ENCODE assay signal across 32 cellular contexts in genomic region chr1:55302972-55303371, GRCh38.
"Had no signal": no experiment of that assay in that cellular context is flagged by ENCODE, and none has a peak within 500 bp of the region (broad histone marks: within the 10 kb centered on the region; RNA-seq: fewer than 3 reads in every experiment).

No MANE protein-coding gene starts in this region.

- H3K27me3 ChIP-seq: neural progenitor cell, ovary, right lobe of liver, spleen, testis, transverse colon, upper lobe of right lung, uterus had no signal

- H2AFZ ChIP-seq: neural progenitor cell, parathyroid adenoma had no signal

- H3K4me2 ChIP-seq: neural progenitor cell, smooth muscle cell had no signal

- H3K4me3 Mint-ChIP-seq: natural killer cell; nephron; neural progenitor cell; stimulated activated memory B cell treated with anti-CD40 and anti-IgM and Interleukin-4, amounts not matched to agents 10 μg/mL and 1 μg/mL and 100 μg/mL, for 72 hours; stimulated activated naive CD8-positive, alpha-beta T cell treated with anti-CD3 and anti-CD28 coated beads, Interleukin-15, amount 100 ng/mL, for 72 hours; type B pancreatic cell had no signal

- H3K27ac ChIP-seq: neural progenitor cell, ovary, parathyroid adenoma, psoas muscle, right lobe of liver, sigmoid colon, skin epidermis, spleen, suprapubic skin, testis, tibial artery, transverse colon, upper lobe of right lung, uterus had no signal

- H3K4me3 ChIP-seq: neural progenitor cell, ovary, psoas muscle, right lobe of liver, sigmoid colon, skin epidermis, smooth muscle cell, spleen, suprapubic skin, testis, tibial artery, transverse colon, upper lobe of right lung, uterus had no signal

- DNase-seq: natural killer cell; occipital lobe; ovary; posterior cingulate gyrus; psoas muscle; right cardiac atrium; right lobe of liver; sigmoid colon; spleen; stimulated activated CD4-positive, alpha-beta T cell treated with anti-CD3 and anti-CD28 coated beads, Interleukin-12 subunit alpha, Interleukin-12 subunit beta, amount 100 ng/mL, for 4 hours; stimulated activated CD4-positive, alpha-beta T cell treated with anti-CD3 and anti-CD28 coated beads, Interleukin-1b, Interleukin-23, amount 100 ng/mL, for 48 hours; stimulated activated CD4-positive, alpha-beta T cell treated with anti-CD3 and anti-CD28 coated beads, Interleukin-4, amount 100 ng/mL, for 1 hour; stimulated activated CD4-positive, alpha-beta T cell treated with anti-CD3 and anti-CD28 coated beads, Interleukin-4, amount 100 ng/mL, for 4 hours; stimulated activated CD8-positive, alpha-beta memory T cell treated with anti-CD3 and anti-CD28 coated beads, Interleukin-4, amount 100 ng/mL, for 48 hours; stimulated activated naive CD4-positive, alpha-beta T cell; stimulated activated naive CD8-positive, alpha-beta T cell treated with anti-CD3 and anti-CD28 coated beads, Interleukin-15, amount 100 ng/mL, for 72 hours; stimulated activated naive CD8-positive, alpha-beta T cell treated with anti-CD3 and anti-CD28 coated beads, Interleukin-15, Interleukin-2, amounts not matched to agents 100 U/mL and 50 U/mL, for 24 hours; substantia nigra; testis; tibial artery; transverse colon; upper lobe of right lung; uterus had no signal

- H3K27me3 Mint-ChIP-seq: stimulated activated naive CD8-positive, alpha-beta T cell treated with anti-CD3 and anti-CD28 coated beads, Interleukin-15, amount 100 ng/mL, for 72 hours had no signal

- H3K36me3 ChIP-seq: neural progenitor cell, ovary, right lobe of liver, sigmoid colon, spleen, suprapubic skin, tibial artery, transverse colon, upper lobe of right lung, uterus had no signal

- H3K36me3 Mint-ChIP-seq: natural killer cell; neural progenitor cell; stimulated activated memory B cell treated with anti-CD40 and anti-IgM and Interleukin-4, amounts not matched to agents 10 μg/mL and 1 μg/mL and 100 μg/mL, for 72 hours; type B pancreatic cell had no signal

- H3K9ac ChIP-seq: neural progenitor cell, parathyroid adenoma had no signal

- H3K79me2 ChIP-seq: parathyroid adenoma had no signal

- H3K4me1 Mint-ChIP-seq: stimulated activated memory B cell treated with anti-CD40 and anti-IgM and Interleukin-4, amounts not matched to agents 10 μg/mL and 1 μg/mL and 100 μg/mL, for 72 hours; stimulated activated naive CD8-positive, alpha-beta T cell treated with anti-CD3 and anti-CD28 coated beads, Interleukin-15, amount 100 ng/mL, for 72 hours had no signal

- H3K27ac Mint-ChIP-seq: natural killer cell; nephron; progenitor cell of endocrine pancreas; stimulated activated memory B cell treated with anti-CD40 and anti-IgM and Interleukin-4, amounts not matched to agents 10 μg/mL and 1 μg/mL and 100 μg/mL, for 72 hours; stimulated activated naive CD8-positive, alpha-beta T cell treated with anti-CD3 and anti-CD28 coated beads, Interleukin-15, amount 100 ng/mL, for 72 hours; type B pancreatic cell had no signal

- H3K4me1 ChIP-seq: parathyroid adenoma, psoas muscle, right lobe of liver, sigmoid colon, suprapubic skin, testis, transverse colon, upper lobe of right lung, uterus had no signal

- H3K9me3 ChIP-seq: ovary, psoas muscle, right lobe of liver, sigmoid colon, spleen, suprapubic skin, testis, tibial artery, transverse colon, upper lobe of right lung, uterus had no signal

- ATAC-seq: natural killer cell; right cardiac atrium; right lobe of liver; stimulated activated memory B cell treated with anti-CD40 and anti-IgM and Interleukin-4, amounts not matched to agents 10 μg/mL and 1 μg/mL and 100 μg/mL, for 72 hours; stimulated activated naive CD8-positive, alpha-beta T cell treated with anti-CD3 and anti-CD28 coated beads, Interleukin-15, amount 100 ng/mL, for 72 hours; stimulated activated naive CD8-positive, alpha-beta T cell treated with anti-CD3 and anti-CD28 coated beads, Interleukin-15, Interleukin-2, amounts not matched to agents 100 U/mL and 50 U/mL, for 24 hours; upper lobe of right lung had no signal

- H3K9me3 Mint-ChIP-seq: natural killer cell; nephron; stimulated activated naive CD8-positive, alpha-beta T cell treated with anti-CD3 and anti-CD28 coated beads, Interleukin-15, amount 100 ng/mL, for 72 hours had no signal
